1 cellular context compared by ENCODE assay signal in the genomic region with DNA sequence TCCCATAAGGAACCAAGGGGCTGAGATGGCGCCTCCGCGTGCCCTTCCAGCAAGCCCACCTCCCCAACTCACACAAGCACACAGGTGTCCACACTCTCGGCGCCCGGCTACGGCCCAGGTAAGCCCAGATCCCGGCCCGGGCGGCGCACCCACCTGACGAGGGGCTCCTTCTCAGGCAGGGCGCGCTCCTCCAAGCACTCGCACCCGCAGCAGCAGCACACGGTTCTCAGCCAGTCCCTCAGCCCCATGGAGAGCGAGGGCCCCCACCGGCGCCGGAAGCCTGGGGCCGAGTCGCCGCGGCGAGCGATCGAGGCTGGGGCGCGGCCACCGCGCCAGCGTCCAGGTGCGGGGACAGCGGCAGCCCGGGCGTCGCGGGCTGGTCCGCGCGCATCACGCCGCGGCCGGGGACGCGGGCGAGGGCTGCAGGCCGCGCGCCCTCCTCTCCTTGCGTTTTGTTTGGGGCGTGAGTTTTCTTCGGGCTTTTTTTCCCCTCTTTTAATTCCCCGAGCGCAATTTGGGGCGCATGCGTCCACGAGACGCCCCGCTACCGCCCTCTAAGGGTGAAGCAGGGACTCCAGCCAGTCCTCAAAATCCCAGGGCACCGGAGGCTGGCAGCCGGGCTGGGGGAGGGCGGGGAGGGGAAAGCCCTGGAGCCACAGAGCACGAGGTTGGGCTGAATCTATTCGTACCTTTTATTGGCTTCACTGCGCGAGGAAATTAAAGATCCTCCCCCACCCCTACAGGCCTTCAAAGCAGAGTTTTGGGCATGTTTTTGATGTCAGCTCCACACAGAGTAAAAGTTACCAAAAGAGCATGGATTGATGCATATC.
TF ChIP-seq lines count a peak whose summit lies in the region.

A gene with protein sequence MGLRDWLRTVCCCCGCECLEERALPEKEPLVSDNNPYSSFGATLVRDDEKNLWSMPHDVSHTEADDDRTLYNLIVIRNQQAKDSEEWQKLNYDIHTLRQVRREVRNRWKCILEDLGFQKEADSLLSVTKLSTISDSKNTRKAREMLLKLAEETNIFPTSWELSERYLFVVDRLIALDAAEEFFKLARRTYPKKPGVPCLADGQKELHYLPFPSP (minus strand): TSS at position 472 of the 830 bp plus-strand sequence. CDS start 224 bp downstream, at position 248.

TF ChIP-seq in GM12878, 131 proteins besides CTCF, POLR2A, EP300 and RAD21 (continued from another document and continues in another):
- TF ChIP-seq, protein P1, sequence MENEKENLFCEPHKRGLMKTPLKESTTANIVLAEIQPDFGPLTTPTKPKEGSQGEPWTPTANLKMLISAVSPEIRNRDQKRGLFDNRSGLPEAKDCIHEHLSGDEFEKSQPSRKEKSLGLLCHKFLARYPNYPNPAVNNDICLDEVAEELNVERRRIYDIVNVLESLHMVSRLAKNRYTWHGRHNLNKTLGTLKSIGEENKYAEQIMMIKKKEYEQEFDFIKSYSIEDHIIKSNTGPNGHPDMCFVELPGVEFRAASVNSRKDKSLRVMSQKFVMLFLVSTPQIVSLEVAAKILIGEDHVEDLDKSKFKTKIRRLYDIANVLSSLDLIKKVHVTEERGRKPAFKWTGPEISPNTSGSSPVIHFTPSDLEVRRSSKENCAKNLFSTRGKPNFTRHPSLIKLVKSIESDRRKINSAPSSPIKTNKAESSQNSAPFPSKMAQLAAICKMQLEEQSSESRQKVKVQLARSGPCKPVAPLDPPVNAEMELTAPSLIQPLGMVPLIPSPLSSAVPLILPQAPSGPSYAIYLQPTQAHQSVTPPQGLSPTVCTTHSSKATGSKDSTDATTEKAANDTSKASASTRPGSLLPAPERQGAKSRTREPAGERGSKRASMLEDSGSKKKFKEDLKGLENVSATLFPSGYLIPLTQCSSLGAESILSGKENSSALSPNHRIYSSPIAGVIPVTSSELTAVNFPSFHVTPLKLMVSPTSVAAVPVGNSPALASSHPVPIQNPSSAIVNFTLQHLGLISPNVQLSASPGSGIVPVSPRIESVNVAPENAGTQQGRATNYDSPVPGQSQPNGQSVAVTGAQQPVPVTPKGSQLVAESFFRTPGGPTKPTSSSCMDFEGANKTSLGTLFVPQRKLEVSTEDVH (IDR thresholded peaks at IDR 0.05; ENCODE audit: low read depth, partially characterized antibody): no peak
- TF ChIP-seq, protein P2, sequence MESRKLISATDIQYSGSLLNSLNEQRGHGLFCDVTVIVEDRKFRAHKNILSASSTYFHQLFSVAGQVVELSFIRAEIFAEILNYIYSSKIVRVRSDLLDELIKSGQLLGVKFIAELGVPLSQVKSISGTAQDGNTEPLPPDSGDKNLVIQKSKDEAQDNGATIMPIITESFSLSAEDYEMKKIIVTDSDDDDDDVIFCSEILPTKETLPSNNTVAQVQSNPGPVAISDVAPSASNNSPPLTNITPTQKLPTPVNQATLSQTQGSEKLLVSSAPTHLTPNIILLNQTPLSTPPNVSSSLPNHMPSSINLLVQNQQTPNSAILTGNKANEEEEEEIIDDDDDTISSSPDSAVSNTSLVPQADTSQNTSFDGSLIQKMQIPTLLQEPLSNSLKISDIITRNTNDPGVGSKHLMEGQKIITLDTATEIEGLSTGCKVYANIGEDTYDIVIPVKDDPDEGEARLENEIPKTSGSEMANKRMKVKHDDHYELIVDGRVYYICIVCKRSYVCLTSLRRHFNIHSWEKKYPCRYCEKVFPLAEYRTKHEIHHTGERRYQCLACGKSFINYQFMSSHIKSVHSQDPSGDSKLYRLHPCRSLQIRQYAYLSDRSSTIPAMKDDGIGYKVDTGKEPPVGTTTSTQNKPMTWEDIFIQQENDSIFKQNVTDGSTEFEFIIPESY (IDR thresholded peaks at IDR 0.05): no peak
- no peak for TF ChIP-seq CBX5 (IDR thresholded peaks at IDR 0.05; ENCODE audit: low read depth)
- TF ChIP-seq, protein P3, sequence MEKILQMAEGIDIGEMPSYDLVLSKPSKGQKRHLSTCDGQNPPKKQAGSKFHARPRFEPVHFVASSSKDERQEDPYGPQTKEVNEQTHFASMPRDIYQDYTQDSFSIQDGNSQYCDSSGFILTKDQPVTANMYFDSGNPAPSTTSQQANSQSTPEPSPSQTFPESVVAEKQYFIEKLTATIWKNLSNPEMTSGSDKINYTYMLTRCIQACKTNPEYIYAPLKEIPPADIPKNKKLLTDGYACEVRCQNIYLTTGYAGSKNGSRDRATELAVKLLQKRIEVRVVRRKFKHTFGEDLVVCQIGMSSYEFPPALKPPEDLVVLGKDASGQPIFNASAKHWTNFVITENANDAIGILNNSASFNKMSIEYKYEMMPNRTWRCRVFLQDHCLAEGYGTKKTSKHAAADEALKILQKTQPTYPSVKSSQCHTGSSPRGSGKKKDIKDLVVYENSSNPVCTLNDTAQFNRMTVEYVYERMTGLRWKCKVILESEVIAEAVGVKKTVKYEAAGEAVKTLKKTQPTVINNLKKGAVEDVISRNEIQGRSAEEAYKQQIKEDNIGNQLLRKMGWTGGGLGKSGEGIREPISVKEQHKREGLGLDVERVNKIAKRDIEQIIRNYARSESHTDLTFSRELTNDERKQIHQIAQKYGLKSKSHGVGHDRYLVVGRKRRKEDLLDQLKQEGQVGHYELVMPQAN (conservative IDR thresholded peaks at IDR 0.05): peak; percentile 85
- TF ChIP-seq GABPA (IDR thresholded peaks at IDR 0.05; ENCODE audit: low read depth): no peak
- no peak for TF ChIP-seq TCF7 (IDR thresholded peaks at IDR 0.05; ENCODE audit: borderline replicate concordance)
- TF ChIP-seq CEBPB (IDR thresholded peaks at IDR 0.05; ENCODE audit: borderline replicate concordance in 1 of 2, low read depth in 2 of 2, low read length in 2 of 2): no peak
- TF ChIP-seq SRF (IDR thresholded peaks at IDR 0.05; ENCODE audit: low read depth in 2 of 2, low read length in 2 of 2): no peak
- TF ChIP-seq NR2C1 (IDR thresholded peaks at IDR 0.05): 0 out of 2 replicates have a peak, but pooled peaks have one; percentile 10
- peak; percentile 94; the same call in 1 of the 2 replicates for TF ChIP-seq ASH2L (IDR thresholded peaks at IDR 0.05; ENCODE audit: borderline replicate concordance, low read depth)
- TF ChIP-seq, protein P4, sequence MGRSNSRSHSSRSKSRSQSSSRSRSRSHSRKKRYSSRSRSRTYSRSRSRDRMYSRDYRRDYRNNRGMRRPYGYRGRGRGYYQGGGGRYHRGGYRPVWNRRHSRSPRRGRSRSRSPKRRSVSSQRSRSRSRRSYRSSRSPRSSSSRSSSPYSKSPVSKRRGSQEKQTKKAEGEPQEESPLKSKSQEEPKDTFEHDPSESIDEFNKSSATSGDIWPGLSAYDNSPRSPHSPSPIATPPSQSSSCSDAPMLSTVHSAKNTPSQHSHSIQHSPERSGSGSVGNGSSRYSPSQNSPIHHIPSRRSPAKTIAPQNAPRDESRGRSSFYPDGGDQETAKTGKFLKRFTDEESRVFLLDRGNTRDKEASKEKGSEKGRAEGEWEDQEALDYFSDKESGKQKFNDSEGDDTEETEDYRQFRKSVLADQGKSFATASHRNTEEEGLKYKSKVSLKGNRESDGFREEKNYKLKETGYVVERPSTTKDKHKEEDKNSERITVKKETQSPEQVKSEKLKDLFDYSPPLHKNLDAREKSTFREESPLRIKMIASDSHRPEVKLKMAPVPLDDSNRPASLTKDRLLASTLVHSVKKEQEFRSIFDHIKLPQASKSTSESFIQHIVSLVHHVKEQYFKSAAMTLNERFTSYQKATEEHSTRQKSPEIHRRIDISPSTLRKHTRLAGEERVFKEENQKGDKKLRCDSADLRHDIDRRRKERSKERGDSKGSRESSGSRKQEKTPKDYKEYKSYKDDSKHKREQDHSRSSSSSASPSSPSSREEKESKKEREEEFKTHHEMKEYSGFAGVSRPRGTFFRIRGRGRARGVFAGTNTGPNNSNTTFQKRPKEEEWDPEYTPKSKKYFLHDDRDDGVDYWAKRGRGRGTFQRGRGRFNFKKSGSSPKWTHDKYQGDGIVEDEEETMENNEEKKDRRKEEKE (IDR thresholded peaks at IDR 0.05): no peak
- TF ChIP-seq TARDBP (IDR thresholded peaks at IDR 0.05; ENCODE audit: borderline replicate concordance): no peak
- TF ChIP-seq IKZF2 (IDR thresholded peaks at IDR 0.05): peak; percentile 28 to 44; a peak in 1 of 4 replicates
- no peak for TF ChIP-seq ESRRA (IDR thresholded peaks at IDR 0.05; ENCODE audit: low read length)
- TF ChIP-seq FOS (IDR thresholded peaks at IDR 0.05; ENCODE audit: borderline replicate concordance, extremely low read depth, insufficient read length): no peak
- no peak for TF ChIP-seq ZBED1 (IDR thresholded peaks at IDR 0.05; ENCODE audit: borderline replicate concordance)
- TF ChIP-seq ATF7 (IDR thresholded peaks at IDR 0.05; ENCODE audit: low read depth): no peak
- no peak for TF ChIP-seq TBL1XR1 (IDR thresholded peaks at IDR 0.05; ENCODE audit: low read depth, low read length)
- TF ChIP-seq NBN (IDR thresholded peaks at IDR 0.05): no peak
- peak; percentile 68 for TF ChIP-seq NR2F1 (conservative IDR thresholded peaks at IDR 0.05)
- TF ChIP-seq, protein P5, sequence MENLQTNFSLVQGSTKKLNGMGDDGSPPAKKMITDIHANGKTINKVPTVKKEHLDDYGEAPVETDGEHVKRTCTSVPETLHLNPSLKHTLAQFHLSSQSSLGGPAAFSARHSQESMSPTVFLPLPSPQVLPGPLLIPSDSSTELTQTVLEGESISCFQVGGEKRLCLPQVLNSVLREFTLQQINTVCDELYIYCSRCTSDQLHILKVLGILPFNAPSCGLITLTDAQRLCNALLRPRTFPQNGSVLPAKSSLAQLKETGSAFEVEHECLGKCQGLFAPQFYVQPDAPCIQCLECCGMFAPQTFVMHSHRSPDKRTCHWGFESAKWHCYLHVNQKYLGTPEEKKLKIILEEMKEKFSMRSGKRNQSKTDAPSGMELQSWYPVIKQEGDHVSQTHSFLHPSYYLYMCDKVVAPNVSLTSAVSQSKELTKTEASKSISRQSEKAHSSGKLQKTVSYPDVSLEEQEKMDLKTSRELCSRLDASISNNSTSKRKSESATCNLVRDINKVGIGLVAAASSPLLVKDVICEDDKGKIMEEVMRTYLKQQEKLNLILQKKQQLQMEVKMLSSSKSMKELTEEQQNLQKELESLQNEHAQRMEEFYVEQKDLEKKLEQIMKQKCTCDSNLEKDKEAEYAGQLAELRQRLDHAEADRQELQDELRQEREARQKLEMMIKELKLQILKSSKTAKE (IDR thresholded peaks at IDR 0.05; ENCODE audit: low read depth, poor library complexity, severe bottlenecking): no peak
- TF ChIP-seq FOXM1 (IDR thresholded peaks at IDR 0.05; ENCODE audit: low read depth, low read length): no peak
- TF ChIP-seq SREBF1 (IDR thresholded peaks at IDR 0.05; ENCODE audit: low read length): no peak
- no peak for TF ChIP-seq KDM1A (IDR thresholded peaks at IDR 0.05; ENCODE audit: borderline replicate concordance)
- TF ChIP-seq MYC (IDR thresholded peaks at IDR 0.05; ENCODE audit: insufficient read depth, insufficient read length, insufficient replicate concordance, low read length, severe bottlenecking): no peak
- TF ChIP-seq RCOR1 (conservative IDR thresholded peaks at IDR 0.05; ENCODE audit: low read depth, low read length): no peak
- TF ChIP-seq, protein P6, sequence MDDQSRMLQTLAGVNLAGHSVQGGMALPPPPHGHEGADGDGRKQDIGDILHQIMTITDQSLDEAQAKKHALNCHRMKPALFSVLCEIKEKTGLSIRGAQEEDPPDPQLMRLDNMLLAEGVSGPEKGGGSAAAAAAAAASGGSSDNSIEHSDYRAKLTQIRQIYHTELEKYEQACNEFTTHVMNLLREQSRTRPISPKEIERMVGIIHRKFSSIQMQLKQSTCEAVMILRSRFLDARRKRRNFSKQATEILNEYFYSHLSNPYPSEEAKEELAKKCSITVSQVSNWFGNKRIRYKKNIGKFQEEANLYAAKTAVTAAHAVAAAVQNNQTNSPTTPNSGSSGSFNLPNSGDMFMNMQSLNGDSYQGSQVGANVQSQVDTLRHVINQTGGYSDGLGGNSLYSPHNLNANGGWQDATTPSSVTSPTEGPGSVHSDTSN (IDR thresholded peaks at IDR 0.05; ENCODE audit: insufficient replicate concordance, low read depth, low read length): no peak
- no peak for TF ChIP-seq ETV6 (conservative IDR thresholded peaks at IDR 0.05 in 1 of 2, IDR thresholded peaks at IDR 0.05 in 1 of 2; ENCODE audit: borderline replicate concordance in 1 of 2, low read depth in 1 of 2)
- TF ChIP-seq HDAC2 (IDR thresholded peaks at IDR 0.05): no peak
- TF ChIP-seq CREB1 (IDR thresholded peaks at IDR 0.05; ENCODE audit: low read depth): peak; percentile 32; the same call in 1 of the 2 replicates
- no peak for TF ChIP-seq NFYA (IDR thresholded peaks at IDR 0.05; ENCODE audit: borderline replicate concordance, low read depth, low read length)
- no peak for TF ChIP-seq MTA2 (IDR thresholded peaks at IDR 0.05; ENCODE audit: low read depth)
- no peak for TF ChIP-seq SIX5 (IDR thresholded peaks at IDR 0.05; ENCODE audit: low read depth, low read length, severe bottlenecking)
- no peak for TF ChIP-seq ZNF24 (IDR thresholded peaks at IDR 0.05)
- no peak for TF ChIP-seq BRCA1 (IDR thresholded peaks at IDR 0.05; ENCODE audit: low read depth, low read length)
- no peak for TF ChIP-seq PML (IDR thresholded peaks at IDR 0.05; ENCODE audit: low read length)
- no peak for TF ChIP-seq BCL11A (IDR thresholded peaks at IDR 0.05; ENCODE audit: low read depth, low read length)
- TF ChIP-seq, protein P7, sequence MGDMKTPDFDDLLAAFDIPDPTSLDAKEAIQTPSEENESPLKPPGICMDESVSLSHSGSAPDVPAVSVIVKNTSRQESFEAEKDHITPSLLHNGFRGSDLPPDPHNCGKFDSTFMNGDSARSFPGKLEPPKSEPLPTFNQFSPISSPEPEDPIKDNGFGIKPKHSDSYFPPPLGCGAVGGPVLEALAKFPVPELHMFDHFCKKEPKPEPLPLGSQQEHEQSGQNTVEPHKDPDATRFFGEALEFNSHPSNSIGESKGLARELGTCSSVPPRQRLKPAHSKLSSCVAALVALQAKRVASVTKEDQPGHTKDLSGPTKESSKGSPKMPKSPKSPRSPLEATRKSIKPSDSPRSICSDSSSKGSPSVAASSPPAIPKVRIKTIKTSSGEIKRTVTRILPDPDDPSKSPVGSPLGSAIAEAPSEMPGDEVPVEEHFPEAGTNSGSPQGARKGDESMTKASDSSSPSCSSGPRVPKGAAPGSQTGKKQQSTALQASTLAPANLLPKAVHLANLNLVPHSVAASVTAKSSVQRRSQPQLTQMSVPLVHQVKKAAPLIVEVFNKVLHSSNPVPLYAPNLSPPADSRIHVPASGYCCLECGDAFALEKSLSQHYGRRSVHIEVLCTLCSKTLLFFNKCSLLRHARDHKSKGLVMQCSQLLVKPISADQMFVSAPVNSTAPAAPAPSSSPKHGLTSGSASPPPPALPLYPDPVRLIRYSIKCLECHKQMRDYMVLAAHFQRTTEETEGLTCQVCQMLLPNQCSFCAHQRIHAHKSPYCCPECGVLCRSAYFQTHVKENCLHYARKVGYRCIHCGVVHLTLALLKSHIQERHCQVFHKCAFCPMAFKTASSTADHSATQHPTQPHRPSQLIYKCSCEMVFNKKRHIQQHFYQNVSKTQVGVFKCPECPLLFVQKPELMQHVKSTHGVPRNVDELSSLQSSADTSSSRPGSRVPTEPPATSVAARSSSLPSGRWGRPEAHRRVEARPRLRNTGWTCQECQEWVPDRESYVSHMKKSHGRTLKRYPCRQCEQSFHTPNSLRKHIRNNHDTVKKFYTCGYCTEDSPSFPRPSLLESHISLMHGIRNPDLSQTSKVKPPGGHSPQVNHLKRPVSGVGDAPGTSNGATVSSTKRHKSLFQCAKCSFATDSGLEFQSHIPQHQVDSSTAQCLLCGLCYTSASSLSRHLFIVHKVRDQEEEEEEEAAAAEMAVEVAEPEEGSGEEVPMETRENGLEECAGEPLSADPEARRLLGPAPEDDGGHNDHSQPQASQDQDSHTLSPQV (IDR thresholded peaks at IDR 0.05): no peak; the same call in 1 of the 2 replicates
